Comparison of ENCODE assay signal across 9 cellular contexts in genomic region chr17:19579192-19579668, GRCh38. TPM values are rescaled to one million over a fixed set of nuclear protein-coding genes. Genes with fewer than 3 reads are reported as not detected.
DNase-seq lines count a peak whose midpoint lies in the region; ATAC-seq and TF ChIP-seq lines count a peak whose summit lies in the region.
"Had no signal": no experiment of that assay in that cellular context is flagged by ENCODE, and none has a peak within 500 bp of the region (broad histone marks: within the 10 kb centered on the region; RNA-seq: fewer than 3 reads in every experiment).

No MANE protein-coding gene starts in this region.

- peaks cover 34% of the 10 kb centered on the region for H3K27me3 Mint-ChIP-seq in WTC11 (ENCODE audit: low read depth)
- peaks cover 26% of the 10 kb centered on the region for H3K27me3 Mint-ChIP-seq in mesothelial cell of epicardium (ENCODE audit: low read depth)
- peaks cover 32% of the 10 kb centered on the region for H3K27me3 Mint-ChIP-seq in type B pancreatic cell
- H3K27me3 Mint-ChIP-seq in activated T-cell treated with anti-CD3 and anti-CD28 coated beads, Interleukin-2, amount 50 U/mL, for 24 hours: peaks cover 40% of the 10 kb centered on the region

- ATAC-seq in WTC11 (peak; percentile 69), GM21390 (IDR thresholded peaks at IDR 0.05; ENCODE audit: unreplicated experiment) (no peak)

- DNase-seq in WTC11 (ENCODE audit: low spot score) (peak; percentile 35), cardiac septum (ENCODE audit: low spot score) (peak; percentile 36), mesothelial cell of epicardium (ENCODE audit: low spot score in 2 of 2, unreplicated experiment in 2 of 2) (no peak), type B pancreatic cell (ENCODE audit: extremely low spot score, unreplicated experiment) (no peak)
- no peak for DNase-seq in activated T-cell treated with anti-CD3 and anti-CD28 coated beads, Interleukin-2, amount 50 U/mL, for 24 hours
- DNase-seq in effector CD4-positive, alpha-beta T cell: no peak
- DNase-seq: Kasumi-1, NCI-H2029 had no signal

- POLR2A ChIA-PET in WTC11 (lab: Charles Lee): no interaction called here

- H3K4me3 Mint-ChIP-seq in WTC11 (peak overlapping the region; percentile 67), mesothelial cell of epicardium (peak overlapping the region; percentile 59), type B pancreatic cell (peak overlapping the region; percentile 68)
- no peak overlapping the region for H3K4me3 Mint-ChIP-seq in activated T-cell treated with anti-CD3 and anti-CD28 coated beads, Interleukin-2, amount 50 U/mL, for 24 hours

- no peak for TF ChIP-seq CTCF in WTC11 (IDR thresholded peaks at IDR 0.05)
- no peak for TF ChIP-seq CTCF in mesothelial cell of epicardium (IDR thresholded peaks at IDR 0.05; ENCODE audit: unreplicated experiment)
- TF ChIP-seq CTCF in type B pancreatic cell (conservative IDR thresholded peaks at IDR 0.05): no peak

- H3K36me3 Mint-ChIP-seq in WTC11 (no peaks in the 10 kb centered on the region), mesothelial cell of epicardium (no peaks in the 10 kb centered on the region), type B pancreatic cell (no peaks in the 10 kb centered on the region)
- H3K36me3 Mint-ChIP-seq in activated T-cell treated with anti-CD3 and anti-CD28 coated beads, Interleukin-2, amount 50 U/mL, for 24 hours (ENCODE audit: low read depth): no peaks in the 10 kb centered on the region

- intact Hi-C loops in cardiac septum (cut with DNase I): no loop called here

- no peak overlapping the region for H3K27ac Mint-ChIP-seq in WTC11
- no peak overlapping the region for H3K27ac Mint-ChIP-seq in mesothelial cell of epicardium
- H3K27ac Mint-ChIP-seq in type B pancreatic cell: no peak overlapping the region
- no peak overlapping the region for H3K27ac Mint-ChIP-seq in activated T-cell treated with anti-CD3 and anti-CD28 coated beads, Interleukin-2, amount 50 U/mL, for 24 hours

- peaks cover 28% of the 10 kb centered on the region for H3K4me1 Mint-ChIP-seq in WTC11
- peaks cover 4% of the 10 kb centered on the region for H3K4me1 Mint-ChIP-seq in mesothelial cell of epicardium
- H3K4me1 Mint-ChIP-seq in type B pancreatic cell (ENCODE audit: unreplicated experiment): no peaks in the 10 kb centered on the region
- peaks cover 3% of the 10 kb centered on the region for H3K4me1 Mint-ChIP-seq in activated T-cell treated with anti-CD3 and anti-CD28 coated beads, Interleukin-2, amount 50 U/mL, for 24 hours (ENCODE audit: low read depth)

- H3K9me3 Mint-ChIP-seq in WTC11 (no peaks in the 10 kb centered on the region), mesothelial cell of epicardium (no peaks in the 10 kb centered on the region), type B pancreatic cell (no peaks in the 10 kb centered on the region)
- H3K9me3 Mint-ChIP-seq in activated T-cell treated with anti-CD3 and anti-CD28 coated beads, Interleukin-2, amount 50 U/mL, for 24 hours: no peaks in the 10 kb centered on the region

- CTCF ChIA-PET in WTC11 (lab: Charles Lee): interaction anchor here (1.0 to 2.4 kb wide), 14 partner anchors 12 to 241 kb away, joined by 3 to 15 read pairs (median 6); partner anchors contain the start of genes ALDH3A2 and B9D1

TF ChIP-seq in WTC11, 78 proteins besides CTCF, POLR2A, EP300 and RAD21 (continues in another document):
- TF ChIP-seq STAT6 (CRISPR knock-in tag; conservative IDR thresholded peaks at IDR 0.05; ENCODE audit: low read depth): no peak
- TF ChIP-seq TCF7 (CRISPR knock-in tag; IDR thresholded peaks at IDR 0.05; ENCODE audit: low read depth): no peak
- no peak for TF ChIP-seq EMX1 (CRISPR knock-in tag; IDR thresholded peaks at IDR 0.05)
- TF ChIP-seq SMAD4 (CRISPR knock-in tag; IDR thresholded peaks at IDR 0.05): no peak
- TF ChIP-seq RELA (CRISPR knock-in tag; IDR thresholded peaks at IDR 0.05; ENCODE audit: borderline replicate concordance): no peak
- no peak for TF ChIP-seq ATF6 (CRISPR knock-in tag; IDR thresholded peaks at IDR 0.05)
- no peak for TF ChIP-seq ATF3 (CRISPR knock-in tag; conservative IDR thresholded peaks at IDR 0.05)
- TF ChIP-seq E2F1 (CRISPR knock-in tag; IDR thresholded peaks at IDR 0.05): no peak
- no peak for TF ChIP-seq ZNF512 (CRISPR knock-in tag; IDR thresholded peaks at IDR 0.05; ENCODE audit: borderline replicate concordance)
- TF ChIP-seq ZNF425 (CRISPR knock-in tag; conservative IDR thresholded peaks at IDR 0.05): no peak
- TF ChIP-seq KAT7 (CRISPR knock-in tag; IDR thresholded peaks at IDR 0.05; ENCODE audit: borderline replicate concordance): no peak

RNA-seq across cellular contexts. Expression of gene SLC47A1, which starts 45.6 kb away (rescaled TPM):
- 2.5 to 3.3 TPM (median 2.9 TPM) in 3 replicates for total RNA-seq in WTC11 (2021)
- 11.8 TPM for total RNA-seq in cardiac septum
- total RNA-seq in mesothelial cell of epicardium: 5.5 to 9.2 TPM (median 5.9 TPM) in 3 replicates
- 1.2 and 5.9 TPM in 2 replicates for total RNA-seq in type B pancreatic cell (ENCODE audit: low replicate concordance)

Comparison
In these comparisons a context has a peak if more than half of its experiments do, and no peak if none do; other contexts are left out.
1. DNase-seq: peak in WTC11 (single experiment) and cardiac septum (single experiment); none in mesothelial cell of epicardium (0 of 2), type B pancreatic cell (single experiment), activated T-cell treated with anti-CD3 and anti-CD28 coated beads, Interleukin-2, amount 50 U/mL, for 24 hours (single experiment) and effector CD4-positive, alpha-beta T cell (single experiment).